1 cellular context compared by ENCODE assay signal in the genomic region with DNA sequence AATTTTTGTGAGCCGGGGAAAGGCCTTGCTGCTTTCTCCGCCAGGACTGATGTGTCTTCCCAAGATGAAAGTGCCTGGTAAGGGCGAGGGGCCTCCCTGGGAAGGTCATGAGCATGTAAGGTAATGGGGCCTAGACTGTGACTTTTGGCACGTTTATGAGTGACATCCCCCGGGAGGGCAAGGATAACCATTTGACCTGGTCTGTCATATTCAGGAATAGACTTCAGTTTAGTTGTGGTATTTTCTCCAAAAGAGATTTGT.
A peak's percentile ranks its signal among the peaks of the same experiment; 100 is the strongest.
TF ChIP-seq lines count a peak whose summit lies in the region.

No MANE protein-coding gene starts in this region.

TF ChIP-seq in K562, 482 proteins besides CTCF, POLR2A, EP300 and RAD21 (continued from another document):
- TF ChIP-seq, protein P1, sequence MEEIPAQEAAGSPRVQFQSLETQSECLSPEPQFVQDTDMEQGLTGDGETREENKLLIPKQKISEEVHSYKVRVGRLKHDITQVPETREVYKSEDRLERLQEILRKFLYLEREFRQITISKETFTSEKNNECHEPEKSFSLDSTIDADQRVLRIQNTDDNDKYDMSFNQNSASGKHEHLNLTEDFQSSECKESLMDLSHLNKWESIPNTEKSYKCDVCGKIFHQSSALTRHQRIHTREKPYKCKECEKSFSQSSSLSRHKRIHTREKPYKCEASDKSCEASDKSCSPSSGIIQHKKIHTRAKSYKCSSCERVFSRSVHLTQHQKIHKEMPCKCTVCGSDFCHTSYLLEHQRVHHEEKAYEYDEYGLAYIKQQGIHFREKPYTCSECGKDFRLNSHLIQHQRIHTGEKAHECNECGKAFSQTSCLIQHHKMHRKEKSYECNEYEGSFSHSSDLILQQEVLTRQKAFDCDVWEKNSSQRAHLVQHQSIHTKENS (CRISPR knock-in tag; IDR thresholded peaks at IDR 0.05): no peak
- TF ChIP-seq FOXP4 (CRISPR knock-in tag; IDR thresholded peaks at IDR 0.05; ENCODE audit: borderline replicate concordance) (no peak), HDAC8 (tag; IDR thresholded peaks at IDR 0.05) (no peak), CHD1 (IDR thresholded peaks at IDR 0.05; ENCODE audit: low read length) (peak; percentile 69), ZBTB7A (IDR thresholded peaks at IDR 0.05; ENCODE audit: borderline replicate concordance, control insufficient read depth, low read depth, low read length) (0 out of 2 replicates have a peak, but pooled peaks have one; percentile 1), MEIS2 (IDR thresholded peaks at IDR 0.05; ENCODE audit: partially characterized antibody) (no peak), BRD9 (IDR thresholded peaks at IDR 0.05; ENCODE audit: low read depth, partially characterized antibody) (peak; percentile 13), SRSF9 (IDR thresholded peaks at IDR 0.05; ENCODE audit: borderline replicate concordance, low read depth, low read length) (no peak), CEBPB (tag; IDR thresholded peaks at IDR 0.05) (no peak), ZC3H4 (CRISPR knock-in tag; IDR thresholded peaks at IDR 0.05; ENCODE audit: borderline replicate concordance) (0 out of 2 replicates have a peak, but pooled peaks have one; percentile 45), ZBTB2 (IDR thresholded peaks at IDR 0.05) (no peak), HDAC2 (IDR thresholded peaks at IDR 0.05) (0 out of 2 replicates have a peak, but pooled peaks have one; percentile 6), ZFP1 (CRISPR knock-in tag; IDR thresholded peaks at IDR 0.05) (no peak), ZNF146 (CRISPR knock-in tag; IDR thresholded peaks at IDR 0.05; ENCODE audit: unreplicated experiment) (no peak), MTA3 (IDR thresholded peaks at IDR 0.05; ENCODE audit: borderline replicate concordance) (no peak), ETS1 (conservative IDR thresholded peaks at IDR 0.05; ENCODE audit: control insufficient read depth, low read depth, low read length) (no peak), NR2C1 (IDR thresholded peaks at IDR 0.05) (no peak), NR2C1 (tag; IDR thresholded peaks at IDR 0.05) (no peak), NFATC3 (IDR thresholded peaks at IDR 0.05) (no peak), ZNF584 (CRISPR knock-in tag; IDR thresholded peaks at IDR 0.05; ENCODE audit: low read depth) (no peak), CBFA2T2 (conservative IDR thresholded peaks at IDR 0.05) (no peak), SIX5 (IDR thresholded peaks at IDR 0.05; ENCODE audit: borderline replicate concordance in 1 of 2, insufficient read depth in 1 of 2, low read depth in 1 of 2, low read length in 2 of 2) (no peak), RBM17 (IDR thresholded peaks at IDR 0.05; ENCODE audit: borderline replicate concordance, low read depth, low read length) (no peak), ZNF644 (tag; IDR thresholded peaks at IDR 0.05; ENCODE audit: low read depth) (0 out of 2 replicates have a peak, but pooled peaks have one; percentile 26), BHLHE40 (IDR thresholded peaks at IDR 0.05; ENCODE audit: low read length) (0 out of 2 replicates have a peak, but pooled peaks have one; percentile 39), ZZZ3 (IDR thresholded peaks at IDR 0.05) (0 out of 2 replicates have a peak, but pooled peaks have one; percentile 1), DMBX1 (CRISPR knock-in tag; IDR thresholded peaks at IDR 0.05; ENCODE audit: borderline replicate concordance) (no peak), CBX2 (IDR thresholded peaks at IDR 0.05; ENCODE audit: insufficient read depth, low read length, poor library complexity, severe bottlenecking) (no peak), ARHGAP35 (IDR thresholded peaks at IDR 0.05; ENCODE audit: partially characterized antibody) (no peak), LEF1 (IDR thresholded peaks at IDR 0.05) (no peak), PKNOX1 (IDR thresholded peaks at IDR 0.05) (peak; percentile 59)
- TF ChIP-seq, protein P2, sequence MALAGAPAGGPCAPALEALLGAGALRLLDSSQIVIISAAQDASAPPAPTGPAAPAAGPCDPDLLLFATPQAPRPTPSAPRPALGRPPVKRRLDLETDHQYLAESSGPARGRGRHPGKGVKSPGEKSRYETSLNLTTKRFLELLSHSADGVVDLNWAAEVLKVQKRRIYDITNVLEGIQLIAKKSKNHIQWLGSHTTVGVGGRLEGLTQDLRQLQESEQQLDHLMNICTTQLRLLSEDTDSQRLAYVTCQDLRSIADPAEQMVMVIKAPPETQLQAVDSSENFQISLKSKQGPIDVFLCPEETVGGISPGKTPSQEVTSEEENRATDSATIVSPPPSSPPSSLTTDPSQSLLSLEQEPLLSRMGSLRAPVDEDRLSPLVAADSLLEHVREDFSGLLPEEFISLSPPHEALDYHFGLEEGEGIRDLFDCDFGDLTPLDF (CRISPR knock-in tag; IDR thresholded peaks at IDR 0.05): no peak
- TF ChIP-seq, protein P3, sequence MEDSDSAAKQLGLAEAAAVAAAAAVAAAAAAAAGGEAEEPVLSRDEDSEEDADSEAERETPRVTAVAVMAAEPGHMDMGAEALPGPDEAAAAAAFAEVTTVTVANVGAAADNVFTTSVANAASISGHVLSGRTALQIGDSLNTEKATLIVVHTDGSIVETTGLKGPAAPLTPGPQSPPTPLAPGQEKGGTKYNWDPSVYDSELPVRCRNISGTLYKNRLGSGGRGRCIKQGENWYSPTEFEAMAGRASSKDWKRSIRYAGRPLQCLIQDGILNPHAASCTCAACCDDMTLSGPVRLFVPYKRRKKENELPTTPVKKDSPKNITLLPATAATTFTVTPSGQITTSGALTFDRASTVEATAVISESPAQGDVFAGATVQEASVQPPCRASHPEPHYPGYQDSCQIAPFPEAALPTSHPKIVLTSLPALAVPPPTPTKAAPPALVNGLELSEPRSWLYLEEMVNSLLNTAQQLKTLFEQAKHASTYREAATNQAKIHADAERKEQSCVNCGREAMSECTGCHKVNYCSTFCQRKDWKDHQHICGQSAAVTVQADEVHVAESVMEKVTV (CRISPR knock-in tag; IDR thresholded peaks at IDR 0.05): no peak
- TF ChIP-seq, protein P4, sequence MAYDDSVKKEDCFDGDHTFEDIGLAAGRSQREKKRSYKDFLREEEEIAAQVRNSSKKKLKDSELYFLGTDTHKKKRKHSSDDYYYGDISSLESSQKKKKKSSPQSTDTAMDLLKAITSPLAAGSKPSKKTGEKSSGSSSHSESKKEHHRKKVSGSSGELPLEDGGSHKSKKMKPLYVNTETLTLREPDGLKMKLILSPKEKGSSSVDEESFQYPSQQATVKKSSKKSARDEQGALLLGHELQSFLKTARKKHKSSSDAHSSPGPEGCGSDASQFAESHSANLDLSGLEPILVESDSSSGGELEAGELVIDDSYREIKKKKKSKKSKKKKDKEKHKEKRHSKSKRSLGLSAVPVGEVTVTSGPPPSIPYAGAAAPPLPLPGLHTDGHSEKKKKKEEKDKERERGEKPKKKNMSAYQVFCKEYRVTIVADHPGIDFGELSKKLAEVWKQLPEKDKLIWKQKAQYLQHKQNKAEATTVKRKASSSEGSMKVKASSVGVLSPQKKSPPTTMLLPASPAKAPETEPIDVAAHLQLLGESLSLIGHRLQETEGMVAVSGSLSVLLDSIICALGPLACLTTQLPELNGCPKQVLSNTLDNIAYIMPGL (CRISPR knock-in tag; IDR thresholded peaks at IDR 0.05): no peak
- TF ChIP-seq, protein P5, sequence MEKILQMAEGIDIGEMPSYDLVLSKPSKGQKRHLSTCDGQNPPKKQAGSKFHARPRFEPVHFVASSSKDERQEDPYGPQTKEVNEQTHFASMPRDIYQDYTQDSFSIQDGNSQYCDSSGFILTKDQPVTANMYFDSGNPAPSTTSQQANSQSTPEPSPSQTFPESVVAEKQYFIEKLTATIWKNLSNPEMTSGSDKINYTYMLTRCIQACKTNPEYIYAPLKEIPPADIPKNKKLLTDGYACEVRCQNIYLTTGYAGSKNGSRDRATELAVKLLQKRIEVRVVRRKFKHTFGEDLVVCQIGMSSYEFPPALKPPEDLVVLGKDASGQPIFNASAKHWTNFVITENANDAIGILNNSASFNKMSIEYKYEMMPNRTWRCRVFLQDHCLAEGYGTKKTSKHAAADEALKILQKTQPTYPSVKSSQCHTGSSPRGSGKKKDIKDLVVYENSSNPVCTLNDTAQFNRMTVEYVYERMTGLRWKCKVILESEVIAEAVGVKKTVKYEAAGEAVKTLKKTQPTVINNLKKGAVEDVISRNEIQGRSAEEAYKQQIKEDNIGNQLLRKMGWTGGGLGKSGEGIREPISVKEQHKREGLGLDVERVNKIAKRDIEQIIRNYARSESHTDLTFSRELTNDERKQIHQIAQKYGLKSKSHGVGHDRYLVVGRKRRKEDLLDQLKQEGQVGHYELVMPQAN (IDR thresholded peaks at IDR 0.05; ENCODE audit: borderline replicate concordance): 0 out of 2 replicates have a peak, but pooled peaks have one; percentile 25
- TF ChIP-seq, protein P6, sequence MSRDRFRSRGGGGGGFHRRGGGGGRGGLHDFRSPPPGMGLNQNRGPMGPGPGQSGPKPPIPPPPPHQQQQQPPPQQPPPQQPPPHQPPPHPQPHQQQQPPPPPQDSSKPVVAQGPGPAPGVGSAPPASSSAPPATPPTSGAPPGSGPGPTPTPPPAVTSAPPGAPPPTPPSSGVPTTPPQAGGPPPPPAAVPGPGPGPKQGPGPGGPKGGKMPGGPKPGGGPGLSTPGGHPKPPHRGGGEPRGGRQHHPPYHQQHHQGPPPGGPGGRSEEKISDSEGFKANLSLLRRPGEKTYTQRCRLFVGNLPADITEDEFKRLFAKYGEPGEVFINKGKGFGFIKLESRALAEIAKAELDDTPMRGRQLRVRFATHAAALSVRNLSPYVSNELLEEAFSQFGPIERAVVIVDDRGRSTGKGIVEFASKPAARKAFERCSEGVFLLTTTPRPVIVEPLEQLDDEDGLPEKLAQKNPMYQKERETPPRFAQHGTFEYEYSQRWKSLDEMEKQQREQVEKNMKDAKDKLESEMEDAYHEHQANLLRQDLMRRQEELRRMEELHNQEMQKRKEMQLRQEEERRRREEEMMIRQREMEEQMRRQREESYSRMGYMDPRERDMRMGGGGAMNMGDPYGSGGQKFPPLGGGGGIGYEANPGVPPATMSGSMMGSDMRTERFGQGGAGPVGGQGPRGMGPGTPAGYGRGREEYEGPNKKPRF (IDR thresholded peaks at IDR 0.05; ENCODE audit: low read depth, low read length): no peak
